Comparison of ENCODE assay signal across 14 cellular contexts in genomic region chr5:116509483-116510244, GRCh38.
"Had no signal": no experiment of that assay in that cellular context is flagged by ENCODE, and none has a peak within 500 bp of the region (broad histone marks: within the 10 kb centered on the region; RNA-seq: fewer than 3 reads in every experiment).

No MANE protein-coding gene starts in this region.

- H3K36me3 Mint-ChIP-seq: stimulated activated effector memory CD8-positive, alpha-beta T cell treated with anti-CD3 and anti-CD28 coated beads, Interleukin-12 subunit alpha, Interleukin-12 subunit beta, amount 100 ng/mL, for 72 hours had no signal

- H3K9me3 Mint-ChIP-seq: activated T-helper 17 cell treated with anti-CD3 and anti-CD28 coated beads, Interleukin-2, amount 50 U/mL, for 72 hours; neural crest cell; stimulated activated effector memory CD8-positive, alpha-beta T cell treated with anti-CD3 and anti-CD28 coated beads, Interleukin-12 subunit alpha, Interleukin-12 subunit beta, amount 100 ng/mL, for 72 hours; T-helper 2 cell treated with Interferon-gamma antibody and Interleukin-4, amounts not matched to agents 5 μg/mL and 100 μg/mL, for 36 hours had no signal

- H3K4me1 Mint-ChIP-seq: activated T-helper 17 cell treated with anti-CD3 and anti-CD28 coated beads, Interleukin-2, amount 50 U/mL, for 72 hours; stimulated activated effector memory CD8-positive, alpha-beta T cell treated with anti-CD3 and anti-CD28 coated beads, Interleukin-12 subunit alpha, Interleukin-12 subunit beta, amount 100 ng/mL, for 72 hours had no signal

- H3K27ac Mint-ChIP-seq: activated T-helper 17 cell treated with anti-CD3 and anti-CD28 coated beads, Interleukin-2, amount 50 U/mL, for 72 hours; stimulated activated effector memory CD8-positive, alpha-beta T cell treated with anti-CD3 and anti-CD28 coated beads, Interleukin-12 subunit alpha, Interleukin-12 subunit beta, amount 100 ng/mL, for 72 hours; T-helper 2 cell treated with Interferon-gamma antibody and Interleukin-4, amounts not matched to agents 5 μg/mL and 100 μg/mL, for 36 hours had no signal

- H3K4me3 Mint-ChIP-seq: activated T-helper 17 cell treated with anti-CD3 and anti-CD28 coated beads, Interleukin-2, amount 50 U/mL, for 72 hours; neural crest cell; stimulated activated effector memory CD8-positive, alpha-beta T cell treated with anti-CD3 and anti-CD28 coated beads, Interleukin-12 subunit alpha, Interleukin-12 subunit beta, amount 100 ng/mL, for 72 hours; T-helper 2 cell treated with Interferon-gamma antibody and Interleukin-4, amounts not matched to agents 5 μg/mL and 100 μg/mL, for 36 hours had no signal

- H3K27me3 Mint-ChIP-seq: activated T-helper 17 cell treated with anti-CD3 and anti-CD28 coated beads, Interleukin-2, amount 50 U/mL, for 72 hours had no signal

- ATAC-seq: activated T-helper 17 cell treated with anti-CD3 and anti-CD28 coated beads, Interleukin-2, amount 50 U/mL, for 72 hours; psoas muscle; sciatic nerve had no signal

- DNase-seq: activated CD4-positive, alpha-beta T cell treated with anti-CD3 and anti-CD28 coated beads, Interleukin-2, amount 50 U/mL, for 1 hour; activated CD4-positive, CD25-positive, alpha-beta regulatory T cell; activated naive CD4-positive, alpha-beta T cell treated with Interleukin-2 at 50 U/mL for 16 hours; caudate nucleus; hippocampal formation; mesendoderm; psoas muscle; SW 1271; tibial artery had no signal
